Comparison of ENCODE assay signal across 1 cellular context in the genomic region with DNA sequence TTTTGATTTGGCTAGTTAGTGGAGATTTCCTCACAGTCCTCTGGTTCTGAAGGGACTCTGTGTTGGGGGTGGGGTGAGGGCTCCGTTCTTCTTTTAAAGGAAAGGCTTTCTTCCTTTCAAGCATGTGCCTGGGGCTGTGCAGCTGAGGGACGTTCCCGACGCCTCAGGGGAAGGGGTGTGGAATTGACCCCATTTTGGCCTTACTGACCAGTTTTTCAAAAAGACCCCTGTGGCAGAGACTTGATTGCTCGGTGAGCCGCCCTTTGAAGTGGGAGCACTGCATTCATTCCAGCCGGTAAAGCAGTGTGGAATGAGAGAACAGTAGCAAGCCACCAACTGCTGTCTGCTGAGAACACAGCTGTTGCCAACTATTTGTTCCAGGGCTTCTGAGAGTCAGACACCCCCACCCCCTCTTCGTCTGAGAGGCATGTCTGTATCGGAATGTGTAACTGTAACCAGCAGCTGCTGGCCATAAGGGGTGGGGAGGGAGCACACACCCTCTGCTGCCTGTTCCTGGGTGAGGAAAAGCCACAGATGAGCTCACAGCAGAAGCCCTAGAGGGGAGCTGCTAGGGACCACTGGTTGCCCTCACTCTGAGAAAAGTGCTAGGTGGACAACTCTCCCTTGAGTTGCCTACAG.
TF ChIP-seq lines count a peak whose summit lies in the region.

No MANE protein-coding gene starts in this region.

TF ChIP-seq in HEK293, 187 proteins besides CTCF, POLR2A, EP300 and RAD21 (continued from another document and continues in another):
- TF ChIP-seq, protein P1, sequence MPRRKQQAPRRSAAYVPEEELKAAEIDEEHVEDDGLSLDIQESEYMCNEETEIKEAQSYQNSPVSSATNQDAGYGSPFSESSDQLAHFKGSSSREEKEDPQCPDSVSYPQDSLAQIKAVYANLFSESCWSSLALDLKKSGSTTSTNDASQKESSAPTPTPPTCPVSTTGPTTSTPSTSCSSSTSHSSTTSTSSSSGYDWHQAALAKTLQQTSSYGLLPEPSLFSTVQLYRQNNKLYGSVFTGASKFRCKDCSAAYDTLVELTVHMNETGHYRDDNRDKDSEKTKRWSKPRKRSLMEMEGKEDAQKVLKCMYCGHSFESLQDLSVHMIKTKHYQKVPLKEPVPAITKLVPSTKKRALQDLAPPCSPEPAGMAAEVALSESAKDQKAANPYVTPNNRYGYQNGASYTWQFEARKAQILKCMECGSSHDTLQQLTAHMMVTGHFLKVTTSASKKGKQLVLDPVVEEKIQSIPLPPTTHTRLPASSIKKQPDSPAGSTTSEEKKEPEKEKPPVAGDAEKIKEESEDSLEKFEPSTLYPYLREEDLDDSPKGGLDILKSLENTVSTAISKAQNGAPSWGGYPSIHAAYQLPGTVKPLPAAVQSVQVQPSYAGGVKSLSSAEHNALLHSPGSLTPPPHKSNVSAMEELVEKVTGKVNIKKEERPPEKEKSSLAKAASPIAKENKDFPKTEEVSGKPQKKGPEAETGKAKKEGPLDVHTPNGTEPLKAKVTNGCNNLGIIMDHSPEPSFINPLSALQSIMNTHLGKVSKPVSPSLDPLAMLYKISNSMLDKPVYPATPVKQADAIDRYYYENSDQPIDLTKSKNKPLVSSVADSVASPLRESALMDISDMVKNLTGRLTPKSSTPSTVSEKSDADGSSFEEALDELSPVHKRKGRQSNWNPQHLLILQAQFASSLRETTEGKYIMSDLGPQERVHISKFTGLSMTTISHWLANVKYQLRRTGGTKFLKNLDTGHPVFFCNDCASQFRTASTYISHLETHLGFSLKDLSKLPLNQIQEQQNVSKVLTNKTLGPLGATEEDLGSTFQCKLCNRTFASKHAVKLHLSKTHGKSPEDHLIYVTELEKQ (tag by site-specific recombination; IDR thresholded peaks at IDR 0.05; ENCODE audit: borderline replicate concordance), result no peak
- no peak for TF ChIP-seq ZBTB17 (tag by site-specific recombination; IDR thresholded peaks at IDR 0.05)
- no peak for TF ChIP-seq ZNF2 (tag by site-specific recombination; IDR thresholded peaks at IDR 0.05)
- no peak for TF ChIP-seq WT1 (tag by site-specific recombination; IDR thresholded peaks at IDR 0.05)
- TF ChIP-seq TCF7L2 (IDR thresholded peaks at IDR 0.05; ENCODE audit: borderline replicate concordance, low read depth, low read length), result 0 out of 2 replicates have a peak, but pooled peaks have one; percentile 36
- TF ChIP-seq ZNF169 (tag by site-specific recombination; IDR thresholded peaks at IDR 0.05), result no peak
- TF ChIP-seq, protein P2, sequence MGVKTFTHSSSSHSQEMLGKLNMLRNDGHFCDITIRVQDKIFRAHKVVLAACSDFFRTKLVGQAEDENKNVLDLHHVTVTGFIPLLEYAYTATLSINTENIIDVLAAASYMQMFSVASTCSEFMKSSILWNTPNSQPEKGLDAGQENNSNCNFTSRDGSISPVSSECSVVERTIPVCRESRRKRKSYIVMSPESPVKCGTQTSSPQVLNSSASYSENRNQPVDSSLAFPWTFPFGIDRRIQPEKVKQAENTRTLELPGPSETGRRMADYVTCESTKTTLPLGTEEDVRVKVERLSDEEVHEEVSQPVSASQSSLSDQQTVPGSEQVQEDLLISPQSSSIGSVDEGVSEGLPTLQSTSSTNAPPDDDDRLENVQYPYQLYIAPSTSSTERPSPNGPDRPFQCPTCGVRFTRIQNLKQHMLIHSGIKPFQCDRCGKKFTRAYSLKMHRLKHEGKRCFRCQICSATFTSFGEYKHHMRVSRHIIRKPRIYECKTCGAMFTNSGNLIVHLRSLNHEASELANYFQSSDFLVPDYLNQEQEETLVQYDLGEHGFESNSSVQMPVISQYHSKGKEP (tag by site-specific recombination; IDR thresholded peaks at IDR 0.05), result no peak
- peak; percentile 50; the same call in 1 of the 2 replicates for TF ChIP-seq ZNF600 (tag by site-specific recombination; IDR thresholded peaks at IDR 0.05)
- TF ChIP-seq ZBTB20 (tag by site-specific recombination; IDR thresholded peaks at IDR 0.05), result peak; percentile 62; the same call in 1 of the 2 replicates
- TF ChIP-seq KLF16 (tag by site-specific recombination; IDR thresholded peaks at IDR 0.05), result no peak
- TF ChIP-seq, protein P3, sequence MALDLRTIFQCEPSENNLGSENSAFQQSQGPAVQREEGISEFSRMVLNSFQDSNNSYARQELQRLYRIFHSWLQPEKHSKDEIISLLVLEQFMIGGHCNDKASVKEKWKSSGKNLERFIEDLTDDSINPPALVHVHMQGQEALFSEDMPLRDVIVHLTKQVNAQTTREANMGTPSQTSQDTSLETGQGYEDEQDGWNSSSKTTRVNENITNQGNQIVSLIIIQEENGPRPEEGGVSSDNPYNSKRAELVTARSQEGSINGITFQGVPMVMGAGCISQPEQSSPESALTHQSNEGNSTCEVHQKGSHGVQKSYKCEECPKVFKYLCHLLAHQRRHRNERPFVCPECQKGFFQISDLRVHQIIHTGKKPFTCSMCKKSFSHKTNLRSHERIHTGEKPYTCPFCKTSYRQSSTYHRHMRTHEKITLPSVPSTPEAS (tag by site-specific recombination; IDR thresholded peaks at IDR 0.05), result no peak
- no peak for TF ChIP-seq ZNF404 (tag by site-specific recombination; IDR thresholded peaks at IDR 0.05)
- no peak for TF ChIP-seq ZNF335 (tag by site-specific recombination; conservative IDR thresholded peaks at IDR 0.05)
- TF ChIP-seq, protein P4, sequence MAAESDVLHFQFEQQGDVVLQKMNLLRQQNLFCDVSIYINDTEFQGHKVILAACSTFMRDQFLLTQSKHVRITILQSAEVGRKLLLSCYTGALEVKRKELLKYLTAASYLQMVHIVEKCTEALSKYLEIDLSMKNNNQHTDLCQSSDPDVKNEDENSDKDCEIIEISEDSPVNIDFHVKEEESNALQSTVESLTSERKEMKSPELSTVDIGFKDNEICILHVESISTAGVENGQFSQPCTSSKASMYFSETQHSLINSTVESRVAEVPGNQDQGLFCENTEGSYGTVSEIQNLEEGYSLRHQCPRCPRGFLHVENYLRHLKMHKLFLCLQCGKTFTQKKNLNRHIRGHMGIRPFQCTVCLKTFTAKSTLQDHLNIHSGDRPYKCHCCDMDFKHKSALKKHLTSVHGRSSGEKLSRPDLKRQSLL (tag by site-specific recombination; IDR thresholded peaks at IDR 0.05), result no peak
- no peak for TF ChIP-seq ZNF239 (tag by site-specific recombination; IDR thresholded peaks at IDR 0.05)
- 0 out of 2 replicates have a peak, but pooled peaks have one; percentile 24 for TF ChIP-seq ZNF10 (tag by site-specific recombination; IDR thresholded peaks at IDR 0.05)
- no peak for TF ChIP-seq ZNF610 (tag by site-specific recombination; IDR thresholded peaks at IDR 0.05; ENCODE audit: borderline replicate concordance)
- TF ChIP-seq SP7 (tag by site-specific recombination; IDR thresholded peaks at IDR 0.05), result no peak
- TF ChIP-seq, protein P5, sequence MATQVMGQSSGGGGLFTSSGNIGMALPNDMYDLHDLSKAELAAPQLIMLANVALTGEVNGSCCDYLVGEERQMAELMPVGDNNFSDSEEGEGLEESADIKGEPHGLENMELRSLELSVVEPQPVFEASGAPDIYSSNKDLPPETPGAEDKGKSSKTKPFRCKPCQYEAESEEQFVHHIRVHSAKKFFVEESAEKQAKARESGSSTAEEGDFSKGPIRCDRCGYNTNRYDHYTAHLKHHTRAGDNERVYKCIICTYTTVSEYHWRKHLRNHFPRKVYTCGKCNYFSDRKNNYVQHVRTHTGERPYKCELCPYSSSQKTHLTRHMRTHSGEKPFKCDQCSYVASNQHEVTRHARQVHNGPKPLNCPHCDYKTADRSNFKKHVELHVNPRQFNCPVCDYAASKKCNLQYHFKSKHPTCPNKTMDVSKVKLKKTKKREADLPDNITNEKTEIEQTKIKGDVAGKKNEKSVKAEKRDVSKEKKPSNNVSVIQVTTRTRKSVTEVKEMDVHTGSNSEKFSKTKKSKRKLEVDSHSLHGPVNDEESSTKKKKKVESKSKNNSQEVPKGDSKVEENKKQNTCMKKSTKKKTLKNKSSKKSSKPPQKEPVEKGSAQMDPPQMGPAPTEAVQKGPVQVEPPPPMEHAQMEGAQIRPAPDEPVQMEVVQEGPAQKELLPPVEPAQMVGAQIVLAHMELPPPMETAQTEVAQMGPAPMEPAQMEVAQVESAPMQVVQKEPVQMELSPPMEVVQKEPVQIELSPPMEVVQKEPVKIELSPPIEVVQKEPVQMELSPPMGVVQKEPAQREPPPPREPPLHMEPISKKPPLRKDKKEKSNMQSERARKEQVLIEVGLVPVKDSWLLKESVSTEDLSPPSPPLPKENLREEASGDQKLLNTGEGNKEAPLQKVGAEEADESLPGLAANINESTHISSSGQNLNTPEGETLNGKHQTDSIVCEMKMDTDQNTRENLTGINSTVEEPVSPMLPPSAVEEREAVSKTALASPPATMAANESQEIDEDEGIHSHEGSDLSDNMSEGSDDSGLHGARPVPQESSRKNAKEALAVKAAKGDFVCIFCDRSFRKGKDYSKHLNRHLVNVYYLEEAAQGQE (tag by site-specific recombination; IDR thresholded peaks at IDR 0.05), result no peak
- TF ChIP-seq, protein P6, sequence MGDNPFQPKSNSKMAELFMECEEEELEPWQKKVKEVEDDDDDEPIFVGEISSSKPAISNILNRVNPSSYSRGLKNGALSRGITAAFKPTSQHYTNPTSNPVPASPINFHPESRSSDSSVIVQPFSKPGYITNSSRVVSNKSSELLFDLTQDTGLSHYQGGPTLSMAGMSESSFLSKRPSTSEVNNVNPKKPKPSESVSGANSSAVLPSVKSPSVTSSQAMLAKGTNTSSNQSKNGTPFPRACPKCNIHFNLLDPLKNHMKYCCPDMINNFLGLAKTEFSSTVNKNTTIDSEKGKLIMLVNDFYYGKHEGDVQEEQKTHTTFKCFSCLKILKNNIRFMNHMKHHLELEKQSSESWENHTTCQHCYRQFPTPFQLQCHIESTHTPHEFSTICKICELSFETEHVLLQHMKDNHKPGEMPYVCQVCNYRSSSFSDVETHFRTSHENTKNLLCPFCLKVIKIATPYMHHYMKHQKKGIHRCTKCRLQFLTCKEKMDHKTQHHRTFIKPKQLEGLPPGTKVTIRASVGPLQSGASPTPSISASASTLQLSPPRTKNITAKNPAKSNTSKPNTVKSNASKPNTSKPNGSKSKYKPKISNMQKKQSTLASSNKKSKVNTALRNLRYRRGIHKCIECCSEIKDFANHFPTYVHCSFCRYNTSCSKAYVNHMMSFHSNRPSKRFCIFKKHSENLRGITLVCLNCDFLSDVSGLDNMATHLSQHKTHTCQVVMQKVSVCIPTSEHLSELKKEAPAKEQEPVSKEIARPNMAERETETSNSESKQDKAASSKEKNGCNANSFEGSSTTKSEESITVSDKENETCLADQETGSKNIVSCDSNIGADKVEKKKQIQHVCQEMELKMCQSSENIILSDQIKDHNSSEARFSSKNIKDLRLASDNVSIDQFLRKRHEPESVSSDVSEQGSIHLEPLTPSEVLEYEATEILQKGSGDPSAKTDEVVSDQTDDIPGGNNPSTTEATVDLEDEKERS (tag by site-specific recombination; IDR thresholded peaks at IDR 0.05), result no peak
- TF ChIP-seq ZSCAN30 (tag by site-specific recombination; IDR thresholded peaks at IDR 0.05), result 0 out of 2 replicates have a peak, but pooled peaks have one; percentile 14
- TF ChIP-seq ZNF660 (tag by site-specific recombination; IDR thresholded peaks at IDR 0.05), result no peak
- TF ChIP-seq OSR2 (tag by site-specific recombination; IDR thresholded peaks at IDR 0.05), result peak; percentile 93
- TF ChIP-seq ZNF791 (tag by site-specific recombination; IDR thresholded peaks at IDR 0.05), result no peak
- 0 out of 2 replicates have a peak, but pooled peaks have one; percentile 36 for TF ChIP-seq GLIS2 (tag by site-specific recombination; IDR thresholded peaks at IDR 0.05)
- TF ChIP-seq, protein P7, sequence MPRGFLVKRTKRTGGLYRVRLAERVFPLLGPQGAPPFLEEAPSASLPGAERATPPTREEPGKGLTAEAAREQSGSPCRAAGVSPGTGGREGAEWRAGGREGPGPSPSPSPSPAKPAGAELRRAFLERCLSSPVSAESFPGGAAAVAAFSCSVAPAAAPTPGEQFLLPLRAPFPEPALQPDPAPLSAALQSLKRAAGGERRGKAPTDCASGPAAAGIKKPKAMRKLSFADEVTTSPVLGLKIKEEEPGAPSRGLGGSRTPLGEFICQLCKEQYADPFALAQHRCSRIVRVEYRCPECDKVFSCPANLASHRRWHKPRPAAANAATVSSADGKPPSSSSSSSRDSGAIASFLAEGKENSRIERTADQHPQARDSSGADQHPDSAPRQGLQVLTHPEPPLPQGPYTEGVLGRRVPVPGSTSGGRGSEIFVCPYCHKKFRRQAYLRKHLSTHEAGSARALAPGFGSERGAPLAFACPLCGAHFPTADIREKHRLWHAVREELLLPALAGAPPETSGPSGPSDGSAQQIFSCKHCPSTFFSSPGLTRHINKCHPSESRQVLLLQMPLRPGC (tag by site-specific recombination; IDR thresholded peaks at IDR 0.05), result peak; percentile 95
- no peak for TF ChIP-seq FEZF1 (tag by site-specific recombination; IDR thresholded peaks at IDR 0.05)
- TF ChIP-seq ZNF560 (tag by site-specific recombination; IDR thresholded peaks at IDR 0.05; ENCODE audit: borderline replicate concordance), result no peak
- no peak for TF ChIP-seq ZNF830 (tag by site-specific recombination; IDR thresholded peaks at IDR 0.05; ENCODE audit: low read depth)
- no peak for TF ChIP-seq ZNF76 (tag by site-specific recombination; IDR thresholded peaks at IDR 0.05; ENCODE audit: borderline replicate concordance, low read depth)
- TF ChIP-seq YY2 (tag by site-specific recombination; IDR thresholded peaks at IDR 0.05), result no peak
- no peak for TF ChIP-seq PRDM1 (tag by site-specific recombination; IDR thresholded peaks at IDR 0.05)
- TF ChIP-seq ZFP37 (tag by site-specific recombination; IDR thresholded peaks at IDR 0.05), result 0 out of 2 replicates have a peak, but pooled peaks have one; percentile 6
- no peak for TF ChIP-seq ZNF514 (tag by site-specific recombination; IDR thresholded peaks at IDR 0.05)
- TF ChIP-seq ZNF324 (tag by site-specific recombination; IDR thresholded peaks at IDR 0.05), result no peak
- no peak for TF ChIP-seq ZFP41 (tag by site-specific recombination; IDR thresholded peaks at IDR 0.05; ENCODE audit: borderline replicate concordance)
- no peak for TF ChIP-seq ZEB2 (tag by site-specific recombination; IDR thresholded peaks at IDR 0.05)
- no peak for TF ChIP-seq ZNF292 (tag by site-specific recombination; IDR thresholded peaks at IDR 0.05; ENCODE audit: borderline replicate concordance, low read depth)
- no peak for TF ChIP-seq ZNF19 (tag by site-specific recombination; IDR thresholded peaks at IDR 0.05; ENCODE audit: low read depth)
- TF ChIP-seq, protein P8, sequence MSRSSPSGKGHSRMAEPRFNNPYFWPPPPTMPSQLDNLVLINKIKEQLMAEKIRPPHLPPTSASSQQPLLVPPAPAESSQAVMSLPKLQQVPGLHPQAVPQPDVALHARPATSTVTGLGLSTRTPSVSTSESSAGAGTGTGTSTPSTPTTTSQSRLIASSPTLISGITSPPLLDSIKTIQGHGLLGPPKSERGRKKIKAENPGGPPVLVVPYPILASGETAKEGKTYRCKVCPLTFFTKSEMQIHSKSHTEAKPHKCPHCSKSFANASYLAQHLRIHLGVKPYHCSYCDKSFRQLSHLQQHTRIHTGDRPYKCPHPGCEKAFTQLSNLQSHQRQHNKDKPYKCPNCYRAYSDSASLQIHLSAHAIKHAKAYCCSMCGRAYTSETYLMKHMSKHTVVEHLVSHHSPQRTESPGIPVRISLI (tag by site-specific recombination; IDR thresholded peaks at IDR 0.05), result no peak
- TF ChIP-seq ZNF214 (tag by site-specific recombination; IDR thresholded peaks at IDR 0.05; ENCODE audit: borderline replicate concordance), result no peak
